ENCODE assay signal across 10 cellular contexts in genomic region chr16:55471448-55472097, GRCh38. TPM values are rescaled to one million over a fixed set of nuclear protein-coding genes. Genes with fewer than 3 reads are reported as not detected.
A peak's percentile ranks its signal among the peaks of the same experiment; 100 is the strongest.
DNase-seq lines count a peak whose midpoint lies in the region; ATAC-seq, FAIRE-seq and TF ChIP-seq lines count a peak whose summit lies in the region.
"Had no signal": no experiment of that assay in that cellular context is flagged by ENCODE, and none has a peak within 500 bp of the region (broad histone marks: within the 10 kb centered on the region; RNA-seq: fewer than 3 reads in every experiment).

No MANE protein-coding gene starts in this region.

- dilution Hi-C loops in endothelial cell of umbilical vein (cut with MboI; ENCODE audit: extremely low pct_ligation_motif_present, low sequenced_read_pairs): no loop called here

- DNase-seq in activated T-cell treated with anti-CD3 and anti-CD28 coated beads for 48 hours (ENCODE audit: low read depth) (peak; percentile 12), HT1080 (ENCODE audit: low read depth) (peak; percentile 84), endothelial cell of umbilical vein (ENCODE audit: low read depth, low spot score) (peak; percentile 39), thoracic aorta (ENCODE audit: low spot score) (no peak), upper lobe of right lung (no peak), SKM-1 treated with dmso at 0.1 percent for 144 hours (lab: John Stamatoyannopoulos, UW; ENCODE audit: unreplicated experiment) (no peak)
- DNase-seq in activated T-cell treated with anti-CD3 and anti-CD28 coated beads, Interleukin-2, amount 50 U/mL, for 1 hour: no peak

- no peak for ATAC-seq in thoracic aorta (ENCODE audit: insufficient number of reproducible peaks, low FRiP score, low read depth)
- no peak for ATAC-seq in upper lobe of right lung
- ATAC-seq in HG02759 (IDR thresholded peaks at IDR 0.05; ENCODE audit: unreplicated experiment): no peak

- no peak for TF ChIP-seq POLR2A in endothelial cell of umbilical vein (IDR thresholded peaks at IDR 0.05; ENCODE audit: low read depth, low read length)

- H3K36me3 ChIP-seq in endothelial cell of umbilical vein (ENCODE audit: control insufficient read depth in 2 of 2, extremely low read depth in 1 of 2, insufficient read depth in 2 of 2, low read length in 2 of 2) (no peaks in the 10 kb centered on the region), thoracic aorta (no peaks in the 10 kb centered on the region), upper lobe of right lung (no peaks in the 10 kb centered on the region)

- no peaks in the 10 kb centered on the region for H3K9me1 ChIP-seq in endothelial cell of umbilical vein (replicated peaks; ENCODE audit: control insufficient read depth, extremely low read depth, insufficient read depth, low read length)

- TF ChIP-seq CTCF in endothelial cell of umbilical vein (IDR thresholded peaks at IDR 0.05; ENCODE audit: extremely low read depth in 1 of 2, insufficient read depth in 1 of 2, low read depth in 1 of 2, low read length in 2 of 2): no peak
- no peak for TF ChIP-seq CTCF in thoracic aorta (IDR thresholded peaks at IDR 0.05)
- no peak for TF ChIP-seq CTCF in upper lobe of right lung (IDR thresholded peaks at IDR 0.05)

- H3K27ac ChIP-seq in endothelial cell of umbilical vein (ENCODE audit: insufficient read depth, low read depth, low read length) (peak overlapping the region; percentile 67), thoracic aorta (peak overlapping the region; percentile 36 to 69), upper lobe of right lung (no peak overlapping the region)
- H3K27ac ChIP-seq: KMS-11 had no signal

- peak overlapping the region; percentile 71 for H3K4me2 ChIP-seq in endothelial cell of umbilical vein (ENCODE audit: insufficient read depth, low read length)
- H3K4me2 ChIP-seq: KMS-11 had no signal

- CTCF ChIA-PET in endothelial cell of umbilical vein (lab: Charles Lee): interaction anchor here (0.7 to 1.3 kb wide), 6 partner anchors 9 to 232 kb away, joined by 3 to 11 read pairs (median 3); no protein-coding TSS in a partner anchor

- POLR2A ChIA-PET in endothelial cell of umbilical vein (lab: Charles Lee): no interaction called here

- peak; percentile 91 for FAIRE-seq in endothelial cell of umbilical vein (lab: Jason Lieb, UNC)

- no TSS peak for BruUV-seq in endothelial cell of umbilical vein (replicated peaks; lab: Mats Ljungman, UMichigan)

- H3K9me3 ChIP-seq in endothelial cell of umbilical vein (replicated peaks; ENCODE audit: control insufficient read depth, insufficient read depth, low read length) (no peaks in the 10 kb centered on the region), thoracic aorta (no peaks in the 10 kb centered on the region), upper lobe of right lung (no peaks in the 10 kb centered on the region)

- H3K79me2 ChIP-seq in endothelial cell of umbilical vein (ENCODE audit: control insufficient read depth, insufficient read depth, low read length): no peaks in the 10 kb centered on the region

- intact Hi-C loops in endothelial cell of umbilical vein (cut with micrococcal nuclease) (loop anchor here (1.0 kb wide), 1 partner anchor 8 kb away; the partner anchor contains the start of gene MMP2), upper lobe of right lung (cut with DNase I) (no loop called here)

- peaks cover 21% of the 10 kb centered on the region for H3K4me1 ChIP-seq in endothelial cell of umbilical vein (ENCODE audit: control insufficient read depth, extremely low read depth, insufficient read depth, low read length)
- peaks cover 20 to 39% of the 10 kb centered on the region in 2 donors for H3K4me1 ChIP-seq in thoracic aorta (ENCODE audit: control insufficient read depth in 1 of 2, low read depth in 2 of 2)
- H3K4me1 ChIP-seq in upper lobe of right lung: peaks cover 7% of the 10 kb centered on the region

- H3K4me3 ChIP-seq in endothelial cell of umbilical vein (replicated peaks in 1 of 3; ENCODE audit: insufficient read depth in 1 of 3, low read depth in 1 of 3, low read length in 3 of 3) (no peak overlapping the region), thoracic aorta (no peak overlapping the region), upper lobe of right lung (no peak overlapping the region)
- H3K4me3 ChIP-seq: lung had no signal

- H3K27me3 ChIP-seq in endothelial cell of umbilical vein (ENCODE audit: control insufficient read depth in 2 of 2, insufficient read depth in 2 of 2, low read length in 2 of 2) (no peaks in the 10 kb centered on the region), thoracic aorta (replicated peaks; ENCODE audit: insufficient read depth) (no peaks in the 10 kb centered on the region), upper lobe of right lung (no peaks in the 10 kb centered on the region)

- no peaks in the 10 kb centered on the region for H4K20me1 ChIP-seq in endothelial cell of umbilical vein (replicated peaks; ENCODE audit: control insufficient read depth, extremely low read depth, insufficient read depth, low read length)

- H3K9ac ChIP-seq in endothelial cell of umbilical vein (replicated peaks; ENCODE audit: extremely low read depth, insufficient read depth, low read length): no peak overlapping the region
- H3K9ac ChIP-seq: KMS-11 had no signal

- H2AFZ ChIP-seq in endothelial cell of umbilical vein (ENCODE audit: low read depth, low read length): peak overlapping the region; percentile 61

TF ChIP-seq in endothelial cell of umbilical vein, 7 proteins besides CTCF, POLR2A, EP300 and RAD21:
- no peak for TF ChIP-seq MYC (IDR thresholded peaks at IDR 0.05; ENCODE audit: low read depth, low read length)
- TF ChIP-seq FOS (IDR thresholded peaks at IDR 0.05; ENCODE audit: borderline replicate concordance, insufficient read depth, low read length): peak; percentile 93
- peak; percentile 80 for TF ChIP-seq JUN (IDR thresholded peaks at IDR 0.05; ENCODE audit: borderline replicate concordance, insufficient read depth, insufficient read length, low read depth)
- no peak for TF ChIP-seq MAX (IDR thresholded peaks at IDR 0.05; ENCODE audit: insufficient read depth, insufficient read length)
- TF ChIP-seq EZH2 (IDR thresholded peaks at IDR 0.05; ENCODE audit: borderline replicate concordance, low read depth, low read length, severe bottlenecking): no peak
- TF ChIP-seq GATA2 (IDR thresholded peaks at IDR 0.05; ENCODE audit: insufficient read depth, insufficient read length, low read depth, low read length): peak; percentile 65
- peak; percentile 34 for TF ChIP-seq POLR2AphosphoS5 (IDR thresholded peaks at IDR 0.05; ENCODE audit: insufficient read depth, low read depth, low read length)

RNA-seq across cellular contexts. Expression of gene MMP2, which starts 7.4 kb away (rescaled TPM):
- 56.0 and 73.6 TPM in 2 replicates for total RNA-seq in HT1080 (2014; rRNA removed; shearing (Covaris generic))
- 98.7 and 123 TPM in 2 replicates for polyA plus RNA-seq in HT1080 (2015; cell fraction: cytosol; rRNA removed)
- 232 and 246 TPM in 2 replicates for polyA plus RNA-seq in HT1080 (2015; cell fraction: nucleus; rRNA removed)
- total RNA-seq in endothelial cell of umbilical vein (768 and 771 TPM in 2 replicates), thoracic aorta (100 to 1,000 TPM; 249 to 351 TPM), upper lobe of right lung (353 TPM)
- 1,508 and 1,752 TPM in 2 replicates for polyA plus RNA-seq in endothelial cell of umbilical vein
- 1,169 and 1,214 TPM in 2 replicates for polyA plus RNA-seq in endothelial cell of umbilical vein (2011; cell fraction: cytosol; rRNA removed)
- polyA plus RNA-seq in endothelial cell of umbilical vein (2011; cell fraction: nucleus; rRNA removed): 586 and 676 TPM in 2 replicates
- 770 and 1,141 TPM in 2 replicates for polyA plus RNA-seq in endothelial cell of umbilical vein (2012)
- 2,105 and 2,998 TPM in 2 replicates for polyA minus RNA-seq in endothelial cell of umbilical vein
- not detected for polyA minus RNA-seq in endothelial cell of umbilical vein (2011; cell fraction: cytosol; rRNA and poly(A)+ RNA removed)
- polyA minus RNA-seq in endothelial cell of umbilical vein (2011; cell fraction: nucleus; rRNA and poly(A)+ RNA removed): 363 and 414 TPM in 2 replicates

RNA-seq across cellular contexts. Expression of gene LPCAT2, which starts 37.3 kb away (rescaled TPM):
- 11.5 and 11.9 TPM in 2 replicates for total RNA-seq in HT1080 (2014; rRNA removed; shearing (Covaris generic))
- 10.0 and 13.6 TPM in 2 replicates for polyA plus RNA-seq in HT1080 (2015; cell fraction: cytosol; rRNA removed)
- polyA plus RNA-seq in HT1080 (2015; cell fraction: nucleus; rRNA removed): 21.9 and 25.6 TPM in 2 replicates
- total RNA-seq in endothelial cell of umbilical vein (72.9 and 79.1 TPM in 2 replicates), thoracic aorta (10 to 100 TPM; 20.5 to 21.1 TPM), upper lobe of right lung (32.8 TPM)
- 53.2 and 64.5 TPM in 2 replicates for polyA plus RNA-seq in endothelial cell of umbilical vein
- 42.0 and 42.3 TPM in 2 replicates for polyA plus RNA-seq in endothelial cell of umbilical vein (2011; cell fraction: cytosol; rRNA removed)
- 145 and 154 TPM in 2 replicates for polyA plus RNA-seq in endothelial cell of umbilical vein (2011; cell fraction: nucleus; rRNA removed)
- 55.1 and 64.7 TPM in 2 replicates for polyA plus RNA-seq in endothelial cell of umbilical vein (2012)
- 141 and 155 TPM in 2 replicates for polyA minus RNA-seq in endothelial cell of umbilical vein
- polyA minus RNA-seq in endothelial cell of umbilical vein (2011; cell fraction: cytosol; rRNA and poly(A)+ RNA removed): 2.2 TPM
- 161 and 183 TPM in 2 replicates for polyA minus RNA-seq in endothelial cell of umbilical vein (2011; cell fraction: nucleus; rRNA and poly(A)+ RNA removed)

Comparison
In these comparisons a context has a peak if more than half of its experiments do, and no peak if none do; other contexts are left out.
1. DNase-seq: peak in activated T-cell treated with anti-CD3 and anti-CD28 coated beads for 48 hours (single experiment), HT1080 (single experiment) and endothelial cell of umbilical vein (single experiment); none in activated T-cell treated with anti-CD3 and anti-CD28 coated beads, Interleukin-2, amount 50 U/mL, for 1 hour (single experiment), thoracic aorta (single experiment), upper lobe of right lung (single experiment) and SKM-1 treated with dmso at 0.1 percent for 144 hours (single experiment).